24 cellular contexts compared by ENCODE assay signal in genomic region chr2:21288732-21289506, GRCh38.
DNase-seq lines count a peak whose midpoint lies in the region; ATAC-seq, FAIRE-seq and TF ChIP-seq lines count a peak whose summit lies in the region.
"Had no signal": no experiment of that assay in that cellular context is flagged by ENCODE, and none has a peak within 500 bp of the region (broad histone marks: within the 10 kb centered on the region; RNA-seq: fewer than 3 reads in every experiment).

No MANE protein-coding gene starts in this region.

- no peak overlapping the region for H3K4me3 Mint-ChIP-seq in H9
- peak overlapping the region in 3 of 5 experiments; percentile 25 to 53 (median 51) for H3K4me3 Mint-ChIP-seq in brain
- no peak overlapping the region for H3K4me3 Mint-ChIP-seq in activated T-helper 1 cell treated with anti-CD3 and anti-CD28 coated beads, Interleukin-12 subunit alpha, Interleukin-12 subunit beta, Interleukin-2, Interleukin-4 antibody, amounts not matched to agents 30 ng/mL and 10 ng/mL and 1 ng/mL, durations not matched to agents 14 hours and 24 hours and 36 hours
- H3K4me3 Mint-ChIP-seq: activated CD4-positive, alpha-beta memory T cell treated with anti-CD3 and anti-CD28 coated beads for 36 hours; activated naive CD4-positive, alpha-beta T cell treated with anti-CD3 and anti-CD28 coated beads for 36 hours; CD4-positive, alpha-beta T cell had no signal

- H3K27me3 ChIP-seq in H9 (ENCODE audit: insufficient read depth, low read length) (no peaks in the 10 kb centered on the region), right cardiac atrium (ENCODE audit: control insufficient read depth, insufficient read depth) (no peaks in the 10 kb centered on the region), trophoblast cell (ENCODE audit: insufficient read depth, low read length) (no peaks in the 10 kb centered on the region), body of pancreas (no peaks in the 10 kb centered on the region)
- H3K27me3 ChIP-seq: hepatocyte, neutrophil, suprapubic skin had no signal

- no peak overlapping the region for H4K12ac ChIP-seq in trophoblast cell (ENCODE audit: low read depth, low read length)

- H3K9ac ChIP-seq in H9 (ENCODE audit: extremely low read depth, insufficient read length, low read length) (no peak overlapping the region), trophoblast cell (ENCODE audit: low read length) (no peak overlapping the region)

- no peak overlapping the region for H3K27ac ChIP-seq in H9 (ENCODE audit: insufficient read length, low read depth, low read length)
- no peak overlapping the region for H3K27ac ChIP-seq in right cardiac atrium (ENCODE audit: low read length)
- peak overlapping the region; percentile 67 for H3K27ac ChIP-seq in trophoblast cell (ENCODE audit: low read depth, low read length)
- H3K27ac ChIP-seq in body of pancreas: no peak overlapping the region
- H3K27ac ChIP-seq: hepatocyte, neutrophil, PC-9, prostate gland, suprapubic skin had no signal

- H3K4me1 ChIP-seq in H9 (ENCODE audit: insufficient read depth, low read length) (peaks cover 2% of the 10 kb centered on the region; the same call in 1 of the 2 replicates), right cardiac atrium (ENCODE audit: control insufficient read depth, insufficient read depth, low read length) (no peaks in the 10 kb centered on the region), trophoblast cell (ENCODE audit: control insufficient read depth in 1 of 2, insufficient read depth in 2 of 2, low read length in 2 of 2) (peaks cover 3 to 7% of the 10 kb centered on the region in 2 experiments), body of pancreas (no peaks in the 10 kb centered on the region)
- H3K4me1 ChIP-seq: prostate gland had no signal

- H3K14ac ChIP-seq in H9 (ENCODE audit: insufficient read depth, low read length): no peak overlapping the region
- no peak overlapping the region for H3K14ac ChIP-seq in trophoblast cell (ENCODE audit: low read length)

- H2AK5ac ChIP-seq in H9 (ENCODE audit: insufficient read length, low read length) (no peak overlapping the region), trophoblast cell (ENCODE audit: low read length) (no peak overlapping the region)

- H3K4me2 ChIP-seq in H9 (ENCODE audit: insufficient read depth, insufficient read length, low read length) (no peak overlapping the region), trophoblast cell (ENCODE audit: low read length) (no peak overlapping the region)
- H3K4me2 ChIP-seq: hepatocyte, PC-9 had no signal

- no peak overlapping the region for H3K56ac ChIP-seq in H9 (ENCODE audit: insufficient read length, low read depth, low read length)

- H2BK120ac ChIP-seq in H9 (ENCODE audit: low read depth, low read length, poor library complexity, severe bottlenecking) (no peak overlapping the region), trophoblast cell (ENCODE audit: insufficient read depth, low read length, poor library complexity) (peak overlapping the region; percentile 63)

- H3K9me3 Mint-ChIP-seq in H9: no peaks in the 10 kb centered on the region
- no peaks in the 10 kb centered on the region for H3K9me3 Mint-ChIP-seq in brain
- H3K9me3 Mint-ChIP-seq in activated T-helper 1 cell treated with anti-CD3 and anti-CD28 coated beads, Interleukin-12 subunit alpha, Interleukin-12 subunit beta, Interleukin-2, Interleukin-4 antibody, amounts not matched to agents 30 ng/mL and 10 ng/mL and 1 ng/mL, durations not matched to agents 14 hours and 24 hours and 36 hours: no peaks in the 10 kb centered on the region
- H3K9me3 Mint-ChIP-seq: activated CD4-positive, alpha-beta memory T cell treated with anti-CD3 and anti-CD28 coated beads for 36 hours; CD4-positive, alpha-beta T cell had no signal

- no peak overlapping the region for H3T11ph ChIP-seq in H9 (ENCODE audit: low read length)

- H2AFZ ChIP-seq in H9 (ENCODE audit: low read length) (no peak overlapping the region), trophoblast cell (ENCODE audit: insufficient read depth, low read length, poor library complexity) (no peak overlapping the region)
- H2AFZ ChIP-seq: hepatocyte, PC-9 had no signal

- ATAC-seq in right cardiac atrium: peak; percentile 38 to 54
- no peak for ATAC-seq in body of pancreas
- ATAC-seq: activated CD4-positive, CD25-positive, alpha-beta regulatory T cell treated with anti-CD3 and anti-CD28 coated beads, Interleukin-2, amount 50 U/mL, for 24 hours had no signal

- intact Hi-C loops in right cardiac atrium (cut with DNase I): no loop called here
- intact Hi-C loops in body of pancreas (cut with DNase I): no loop called here
- intact Hi-C loops in activated T-helper 1 cell treated with anti-CD3 and anti-CD28 coated beads, Interleukin-12 subunit alpha, Interleukin-12 subunit beta, Interleukin-2, Interleukin-4 antibody, amounts not matched to agents 30 ng/mL and 10 ng/mL and 1 ng/mL, durations not matched to agents 14 hours and 24 hours and 36 hours (cut with micrococcal nuclease): no loop called here

- TF ChIP-seq POLR2A in body of pancreas (IDR thresholded peaks at IDR 0.05): no peak

- H3K4me1 Mint-ChIP-seq in H9: peaks cover 32 to 33% of the 10 kb centered on the region in 2 experiments
- peaks cover 27% of the 10 kb centered on the region for H3K4me1 Mint-ChIP-seq in brain
- H3K4me1 Mint-ChIP-seq in activated T-helper 1 cell treated with anti-CD3 and anti-CD28 coated beads, Interleukin-12 subunit alpha, Interleukin-12 subunit beta, Interleukin-2, Interleukin-4 antibody, amounts not matched to agents 30 ng/mL and 10 ng/mL and 1 ng/mL, durations not matched to agents 14 hours and 24 hours and 36 hours (ENCODE audit: low read depth): no peaks in the 10 kb centered on the region

- H3K27me3 Mint-ChIP-seq in H9 (ENCODE audit: low read depth) (no peaks in the 10 kb centered on the region), brain (no peaks in the 10 kb centered on the region)
- H3K27me3 Mint-ChIP-seq in activated T-helper 1 cell treated with anti-CD3 and anti-CD28 coated beads, Interleukin-12 subunit alpha, Interleukin-12 subunit beta, Interleukin-2, Interleukin-4 antibody, amounts not matched to agents 30 ng/mL and 10 ng/mL and 1 ng/mL, durations not matched to agents 14 hours and 24 hours and 36 hours (ENCODE audit: insufficient read depth): no peaks in the 10 kb centered on the region
- H3K27me3 Mint-ChIP-seq: activated CD4-positive, alpha-beta memory T cell treated with anti-CD3 and anti-CD28 coated beads for 36 hours; CD4-positive, alpha-beta T cell had no signal

- no peak overlapping the region for H3K23ac ChIP-seq in H9 (ENCODE audit: insufficient read length, low read depth, low read length)
- H3K23ac ChIP-seq in trophoblast cell (ENCODE audit: low read length): no peak overlapping the region

- H2BK15ac ChIP-seq in H9 (ENCODE audit: low read depth, low read length): no peak overlapping the region

- WGBS in H9 (ENCODE audit: extremely low coverage, insufficient read length, low lambda C conversion rate): no CpG with 5 or more reads among the region's 8 CpGs
- 50% methylated on average over 8 of the region's 8 CpGs for WGBS in right cardiac atrium
- no CpG with 5 or more reads among the region's 8 CpGs for WGBS in trophoblast cell (ENCODE audit: extremely low coverage, insufficient coverage, insufficient read length)
- WGBS in body of pancreas, 2 donors: 51 to 56% methylated on average over 8 of the region's 8 CpGs

- no peaks in the 10 kb centered on the region for H3K36me3 ChIP-seq in trophoblast cell (ENCODE audit: control insufficient read depth in 1 of 2, insufficient read depth in 2 of 2, low read length in 2 of 2)
- no peaks in the 10 kb centered on the region for H3K36me3 ChIP-seq in body of pancreas (replicated peaks in 1 of 2; ENCODE audit: insufficient read depth in 1 of 2, low read depth in 2 of 2)
- H3K36me3 ChIP-seq: neutrophil, prostate gland, suprapubic skin had no signal

- H3K27ac Mint-ChIP-seq in H9 (peak overlapping the region in 2 of 3 experiments; percentile 12 to 38; a peak in 3 of 7 replicates), brain (peak overlapping the region in 4 of 5 experiments; percentile 6 to 94 (median 89))
- no peak overlapping the region for H3K27ac Mint-ChIP-seq in activated T-helper 1 cell treated with anti-CD3 and anti-CD28 coated beads, Interleukin-12 subunit alpha, Interleukin-12 subunit beta, Interleukin-2, Interleukin-4 antibody, amounts not matched to agents 30 ng/mL and 10 ng/mL and 1 ng/mL, durations not matched to agents 14 hours and 24 hours and 36 hours
- H3K27ac Mint-ChIP-seq: activated CD4-positive, alpha-beta memory T cell treated with anti-CD3 and anti-CD28 coated beads for 36 hours; activated naive CD4-positive, alpha-beta T cell treated with anti-CD3 and anti-CD28 coated beads for 36 hours; CD4-positive, alpha-beta T cell had no signal

- no peaks in the 10 kb centered on the region for H3K79me2 ChIP-seq in H9 (ENCODE audit: insufficient read depth, low read length)
- no peaks in the 10 kb centered on the region for H3K79me2 ChIP-seq in trophoblast cell (ENCODE audit: control insufficient read depth, insufficient read depth, low read length, poor library complexity)
- H3K79me2 ChIP-seq: hepatocyte had no signal

- H4K20me1 ChIP-seq in H9 (ENCODE audit: control insufficient read depth, insufficient read depth, insufficient read length): no peaks in the 10 kb centered on the region

- H4K5ac ChIP-seq in H9 (ENCODE audit: insufficient read length, low read depth, low read length): no peak overlapping the region

- H3K4me3 ChIP-seq in right cardiac atrium (ENCODE audit: low read length) (no peak overlapping the region), trophoblast cell (ENCODE audit: low read depth, low read length) (no peak overlapping the region), body of pancreas (no peak overlapping the region)
- H3K4me3 ChIP-seq: hepatocyte, PC-9, prostate gland, suprapubic skin had no signal

- no peaks in the 10 kb centered on the region for H3K36me3 Mint-ChIP-seq in H9 (ENCODE audit: insufficient read depth in 1 of 3, low read depth in 3 of 3)
- no peaks in the 10 kb centered on the region for H3K36me3 Mint-ChIP-seq in brain
- no peaks in the 10 kb centered on the region for H3K36me3 Mint-ChIP-seq in activated T-helper 1 cell treated with anti-CD3 and anti-CD28 coated beads, Interleukin-12 subunit alpha, Interleukin-12 subunit beta, Interleukin-2, Interleukin-4 antibody, amounts not matched to agents 30 ng/mL and 10 ng/mL and 1 ng/mL, durations not matched to agents 14 hours and 24 hours and 36 hours (ENCODE audit: low read depth)
- H3K36me3 Mint-ChIP-seq: activated CD4-positive, alpha-beta memory T cell treated with anti-CD3 and anti-CD28 coated beads for 36 hours had no signal

- TF ChIP-seq CTCF in H9 (conservative IDR thresholded peaks at IDR 0.05) (no peak), brain (conservative IDR thresholded peaks at IDR 0.05) (no peak), body of pancreas (IDR thresholded peaks at IDR 0.05) (no peak), D721Med (IDR thresholded peaks at IDR 0.05; ENCODE audit: insufficient read depth, missing control alignments) (no peak)

- H2BK12ac ChIP-seq in H9 (ENCODE audit: insufficient read length, low read depth, low read length) (no peak overlapping the region), trophoblast cell (ENCODE audit: low read length) (no peak overlapping the region)

- H3K4ac ChIP-seq in H9 (ENCODE audit: low read depth, low read length): no peak overlapping the region
- H3K4ac ChIP-seq in trophoblast cell (ENCODE audit: low read depth, low read length): no peak overlapping the region

- H4K8ac ChIP-seq in H9 (replicated peaks; ENCODE audit: insufficient read length, low read depth, low read length) (no peak overlapping the region), trophoblast cell (ENCODE audit: low read depth, low read length) (no peak overlapping the region)

- H2BK20ac ChIP-seq in H9 (ENCODE audit: low read depth, low read length, poor library complexity, severe bottlenecking): no peak overlapping the region

- H3K9me3 ChIP-seq in H9 (ENCODE audit: control insufficient read depth, low read depth, low read length): no peaks in the 10 kb centered on the region
- no peaks in the 10 kb centered on the region for H3K9me3 ChIP-seq in right cardiac atrium (ENCODE audit: control insufficient read depth, low read length)
- no peaks in the 10 kb centered on the region for H3K9me3 ChIP-seq in trophoblast cell (ENCODE audit: insufficient read depth, low read depth, low read length)
- no peaks in the 10 kb centered on the region for H3K9me3 ChIP-seq in body of pancreas
- H3K9me3 ChIP-seq: neutrophil, prostate gland, suprapubic skin had no signal

- H3K18ac ChIP-seq in H9 (ENCODE audit: insufficient read length, low read depth, low read length) (no peak overlapping the region), trophoblast cell (ENCODE audit: low read length) (no peak overlapping the region)

- H4K91ac ChIP-seq in H9 (ENCODE audit: insufficient read length, low read depth, low read length) (no peak overlapping the region), trophoblast cell (ENCODE audit: low read depth, low read length) (peak overlapping the region; percentile 19)

- FAIRE-seq in D721Med (lab: Jason Lieb, UNC): no peak
- FAIRE-seq: endothelial cell of umbilical vein, frontal cortex, HTR-8/SVneo had no signal

- H3K23me2 ChIP-seq in H9 (ENCODE audit: insufficient read length, low read depth, low read length, poor library complexity, severe bottlenecking): no peaks in the 10 kb centered on the region

- H2BK5ac ChIP-seq in H9 (ENCODE audit: insufficient read length, low read length) (no peak overlapping the region), trophoblast cell (ENCODE audit: low read depth, low read length, poor library complexity) (peak overlapping the region; percentile 53)

- H3K79me1 ChIP-seq in H9 (ENCODE audit: insufficient read depth, low read depth, low read length, poor library complexity, severe bottlenecking) (no peaks in the 10 kb centered on the region), trophoblast cell (ENCODE audit: low read length) (peaks cover 7% of the 10 kb centered on the region)

- DNase-seq in H9 (no peak), right cardiac atrium (no peak), trophoblast cell (no peak), body of pancreas (no peak), D721Med (ENCODE audit: insufficient read length, low spot score) (no peak)
- DNase-seq in activated T-helper 1 cell treated with anti-CD3 and anti-CD28 coated beads, Interleukin-12 subunit alpha, Interleukin-12 subunit beta, Interleukin-2, Interleukin-4 antibody, amounts not matched to agents 30 ng/mL and 10 ng/mL and 1 ng/mL, durations not matched to agents 14 hours and 24 hours and 36 hours (ENCODE audit: low spot score): no peak
- DNase-seq: activated CD4-positive, alpha-beta memory T cell treated with anti-CD3 and anti-CD28 coated beads for 36 hours; activated CD8-positive, alpha-beta memory T cell treated with anti-CD3 and anti-CD28 coated beads, Interleukin-2, amount 50 U/mL, for 4 hours; activated naive CD4-positive, alpha-beta T cell treated with anti-CD3 and anti-CD28 coated beads for 36 hours; CD4-positive, alpha-beta T cell; mammary epithelial cell; NCI-H1105; NCI-H187 treated with DMSO at 0.1 percent for 48 hours; PC-9; stimulated activated naive CD4-positive, alpha-beta T cell had no signal

Comparison
In these comparisons a context has a peak if more than half of its experiments do, and no peak if none do; other contexts are left out.
1. H3K4me3 Mint-ChIP-seq: peak in brain (3 of 5); none in H9 (0 of 2) and activated T-helper 1 cell treated with anti-CD3 and anti-CD28 coated beads, Interleukin-12 subunit alpha, Interleukin-12 subunit beta, Interleukin-2, Interleukin-4 antibody, amounts not matched to agents 30 ng/mL and 10 ng/mL and 1 ng/mL, durations not matched to agents 14 hours and 24 hours and 36 hours (single experiment).